1 cellular context compared by ENCODE assay signal in the genomic region with DNA sequence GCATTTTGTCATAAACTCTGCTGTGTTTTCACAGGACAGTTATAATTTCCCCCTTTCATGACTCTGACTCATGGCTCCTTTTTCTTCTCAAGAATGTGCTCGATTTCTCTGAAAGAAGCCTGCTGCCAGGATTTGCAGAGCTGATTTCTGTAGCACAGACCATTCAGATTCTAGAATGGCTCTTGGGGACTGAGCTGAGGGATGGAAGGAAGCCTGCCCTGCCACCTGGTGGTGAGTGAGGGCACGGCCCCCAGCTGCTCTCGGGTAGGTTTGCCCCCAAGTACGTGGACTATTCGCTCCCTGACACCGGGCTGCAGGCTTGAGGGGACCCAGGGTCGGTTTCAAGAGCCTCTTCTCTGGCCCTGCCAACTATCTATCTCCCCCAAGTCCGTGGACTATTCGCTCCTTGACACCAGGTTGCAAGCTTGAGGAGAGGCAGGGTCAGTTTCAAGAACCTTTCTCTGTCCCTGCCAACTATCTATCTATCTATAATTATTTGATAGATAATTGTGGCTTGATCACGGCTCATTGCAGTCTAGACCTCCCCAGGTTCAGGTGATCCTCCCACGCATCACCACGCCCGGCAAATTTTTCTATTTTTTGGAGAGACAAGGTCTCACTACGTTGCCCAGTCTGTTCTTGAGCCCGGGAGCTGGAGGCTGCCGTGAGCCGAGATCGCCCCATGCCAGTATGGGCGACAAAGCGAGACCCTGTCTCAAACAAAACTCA.
TF ChIP-seq lines count a peak whose summit lies in the region.

No MANE protein-coding gene starts in this region.

TF ChIP-seq in H1, 55 proteins besides CTCF, POLR2A, EP300 and RAD21:
- TF ChIP-seq YY1 (IDR thresholded peaks at IDR 0.05; ENCODE audit: low read depth, low read length) (0 out of 2 replicates have a peak, but pooled peaks have one; percentile 33), ASH2L (IDR thresholded peaks at IDR 0.05; ENCODE audit: low read length) (peak; percentile 3), BRCA1 (IDR thresholded peaks at IDR 0.05; ENCODE audit: low read depth, low read length) (no peak), JUND (IDR thresholded peaks at IDR 0.05; ENCODE audit: low read length) (0 out of 2 replicates have a peak, but pooled peaks have one; percentile 35), RNF2 (IDR thresholded peaks at IDR 0.05; ENCODE audit: borderline replicate concordance, low read depth, low read length, missing control alignments, poor library complexity, severe bottlenecking) (no peak), GABPA (IDR thresholded peaks at IDR 0.05; ENCODE audit: borderline replicate concordance, insufficient read depth, low read length) (no peak), TEAD4 (IDR thresholded peaks at IDR 0.05; ENCODE audit: low read depth, low read length) (no peak), CHD1 (IDR thresholded peaks at IDR 0.05; ENCODE audit: low read depth, low read length) (no peak), KDM4A (IDR thresholded peaks at IDR 0.05; ENCODE audit: low read depth, low read length, severe bottlenecking) (no peak), EZH2 (IDR thresholded peaks at IDR 0.05; ENCODE audit: low read depth, low read length, severe bottlenecking) (peak; percentile 16), RFX5 (IDR thresholded peaks at IDR 0.05; ENCODE audit: borderline replicate concordance, low read depth, low read length) (no peak), TCF12 (IDR thresholded peaks at IDR 0.05; ENCODE audit: low read depth, low read length) (0 out of 2 replicates have a peak, but pooled peaks have one; percentile 34)
TF ChIP-seq in H1: peak in this region for 5.
